Comparison of ENCODE assay signal across 1 cellular context in the genomic region with DNA sequence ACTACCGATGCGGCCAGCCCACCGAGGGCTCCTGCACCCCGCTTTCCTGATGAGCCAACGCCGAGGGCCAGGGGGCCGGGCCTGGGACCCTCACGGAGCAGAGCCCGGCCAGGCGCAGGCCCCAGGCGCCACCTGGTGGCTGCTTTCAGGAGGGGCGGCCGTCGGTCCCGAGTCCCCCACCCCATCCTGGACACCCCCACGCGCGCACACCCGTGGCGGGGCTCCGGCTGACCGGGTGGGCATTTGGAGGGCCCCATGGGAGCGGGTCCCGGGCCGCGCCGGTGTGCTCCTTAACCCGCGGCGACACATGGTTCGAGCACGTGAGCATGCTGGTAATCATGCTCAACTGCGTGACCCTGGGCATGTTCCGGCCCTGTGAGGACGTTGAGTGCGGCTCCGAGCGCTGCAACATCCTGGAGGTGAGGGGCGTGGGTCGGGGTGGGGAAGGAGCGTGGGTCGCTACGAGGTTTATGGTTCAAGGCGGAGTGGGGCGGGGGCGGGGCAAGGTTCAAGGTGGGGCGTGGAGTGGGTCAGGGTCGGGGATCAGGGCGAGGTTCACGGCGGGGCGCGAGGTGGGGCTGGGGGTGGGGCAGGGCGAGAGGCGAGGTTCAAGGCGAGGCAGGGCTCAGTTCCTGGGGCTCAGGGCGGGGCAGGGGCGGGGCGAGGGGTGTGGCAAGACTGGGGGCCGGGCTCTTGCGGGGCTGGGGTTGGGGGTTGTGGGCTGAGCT.
TF ChIP-seq lines count a peak whose summit lies in the region.

No MANE protein-coding gene starts in this region.

TF ChIP-seq in HepG2, 621 proteins besides CTCF, POLR2A, EP300 and RAD21 (continued from another document and continues in another):
- TF ChIP-seq ARID5B (CRISPR knock-in tag; IDR thresholded peaks at IDR 0.05) (no peak), ATM (IDR thresholded peaks at IDR 0.05; ENCODE audit: borderline replicate concordance) (no peak), KDM2A (CRISPR knock-in tag; IDR thresholded peaks at IDR 0.05; ENCODE audit: borderline replicate concordance, low read depth) (0 out of 2 replicates have a peak, but pooled peaks have one; percentile 19), SRF (IDR thresholded peaks at IDR 0.05; ENCODE audit: low read depth, low read length) (no peak), MXI1 (IDR thresholded peaks at IDR 0.05; ENCODE audit: borderline replicate concordance, low read depth, low read length) (no peak), ZMYM3 (CRISPR knock-in tag; IDR thresholded peaks at IDR 0.05) (no peak), NKX3-1 (CRISPR knock-in tag; IDR thresholded peaks at IDR 0.05) (no peak), SMC3 (IDR thresholded peaks at IDR 0.05; ENCODE audit: low read length) (peak; percentile 43; the same call in 1 of the 2 replicates), CREB1 (IDR thresholded peaks at IDR 0.05) (no peak), CREB1 (CRISPR knock-in tag; IDR thresholded peaks at IDR 0.05) (no peak), TARDBP (CRISPR knock-in tag; IDR thresholded peaks at IDR 0.05) (no peak), ZNF788 (CRISPR knock-in tag; IDR thresholded peaks at IDR 0.05; ENCODE audit: borderline replicate concordance) (no peak), ZNF33B (CRISPR knock-in tag; IDR thresholded peaks at IDR 0.05) (no peak), STAG1 (CRISPR knock-in tag; IDR thresholded peaks at IDR 0.05) (peak; percentile 92), SP140L (CRISPR knock-in tag; IDR thresholded peaks at IDR 0.05; ENCODE audit: borderline replicate concordance) (no peak), ZNF558 (CRISPR knock-in tag; IDR thresholded peaks at IDR 0.05; ENCODE audit: borderline replicate concordance) (no peak), BRF2 (CRISPR knock-in tag; IDR thresholded peaks at IDR 0.05) (no peak), FOXP1 (IDR thresholded peaks at IDR 0.05) (no peak), FOXP1 (CRISPR knock-in tag; IDR thresholded peaks at IDR 0.05) (no peak), ZNF260 (CRISPR knock-in tag; IDR thresholded peaks at IDR 0.05; ENCODE audit: borderline replicate concordance, low read depth) (no peak), ATF2 (CRISPR knock-in tag; IDR thresholded peaks at IDR 0.05) (no peak), TAF15 (IDR thresholded peaks at IDR 0.05; ENCODE audit: low read depth, low read length, poor library complexity, severe bottlenecking) (peak; percentile 31), ZBTB4 (CRISPR knock-in tag; IDR thresholded peaks at IDR 0.05; ENCODE audit: borderline replicate concordance) (no peak), CBX5 (CRISPR knock-in tag; IDR thresholded peaks at IDR 0.05; ENCODE audit: borderline replicate concordance) (no peak), XRCC5 (optimal IDR thresholded peaks at IDR 0.05; ENCODE audit: low read length) (peak; percentile 48), ZNF143 (CRISPR knock-in tag; IDR thresholded peaks at IDR 0.05) (no peak), ARID2 (CRISPR knock-in tag; IDR thresholded peaks at IDR 0.05; ENCODE audit: borderline replicate concordance) (no peak), RORA (CRISPR knock-in tag; IDR thresholded peaks at IDR 0.05) (no peak), RFX3 (CRISPR knock-in tag; IDR thresholded peaks at IDR 0.05) (no peak), ZBTB33 (CRISPR knock-in tag; IDR thresholded peaks at IDR 0.05) (no peak)
- TF ChIP-seq, protein P1, sequence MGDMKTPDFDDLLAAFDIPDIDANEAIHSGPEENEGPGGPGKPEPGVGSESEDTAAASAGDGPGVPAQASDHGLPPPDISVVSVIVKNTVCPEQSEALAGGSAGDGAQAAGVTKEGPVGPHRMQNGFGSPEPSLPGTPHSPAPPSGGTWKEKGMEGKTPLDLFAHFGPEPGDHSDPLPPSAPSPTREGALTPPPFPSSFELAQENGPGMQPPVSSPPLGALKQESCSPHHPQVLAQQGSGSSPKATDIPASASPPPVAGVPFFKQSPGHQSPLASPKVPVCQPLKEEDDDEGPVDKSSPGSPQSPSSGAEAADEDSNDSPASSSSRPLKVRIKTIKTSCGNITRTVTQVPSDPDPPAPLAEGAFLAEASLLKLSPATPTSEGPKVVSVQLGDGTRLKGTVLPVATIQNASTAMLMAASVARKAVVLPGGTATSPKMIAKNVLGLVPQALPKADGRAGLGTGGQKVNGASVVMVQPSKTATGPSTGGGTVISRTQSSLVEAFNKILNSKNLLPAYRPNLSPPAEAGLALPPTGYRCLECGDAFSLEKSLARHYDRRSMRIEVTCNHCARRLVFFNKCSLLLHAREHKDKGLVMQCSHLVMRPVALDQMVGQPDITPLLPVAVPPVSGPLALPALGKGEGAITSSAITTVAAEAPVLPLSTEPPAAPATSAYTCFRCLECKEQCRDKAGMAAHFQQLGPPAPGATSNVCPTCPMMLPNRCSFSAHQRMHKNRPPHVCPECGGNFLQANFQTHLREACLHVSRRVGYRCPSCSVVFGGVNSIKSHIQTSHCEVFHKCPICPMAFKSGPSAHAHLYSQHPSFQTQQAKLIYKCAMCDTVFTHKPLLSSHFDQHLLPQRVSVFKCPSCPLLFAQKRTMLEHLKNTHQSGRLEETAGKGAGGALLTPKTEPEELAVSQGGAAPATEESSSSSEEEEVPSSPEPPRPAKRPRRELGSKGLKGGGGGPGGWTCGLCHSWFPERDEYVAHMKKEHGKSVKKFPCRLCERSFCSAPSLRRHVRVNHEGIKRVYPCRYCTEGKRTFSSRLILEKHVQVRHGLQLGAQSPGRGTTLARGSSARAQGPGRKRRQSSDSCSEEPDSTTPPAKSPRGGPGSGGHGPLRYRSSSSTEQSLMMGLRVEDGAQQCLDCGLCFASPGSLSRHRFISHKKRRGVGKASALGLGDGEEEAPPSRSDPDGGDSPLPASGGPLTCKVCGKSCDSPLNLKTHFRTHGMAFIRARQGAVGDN (CRISPR knock-in tag; IDR thresholded peaks at IDR 0.05): 0 out of 2 replicates have a peak, but pooled peaks have one; percentile 25
- TF ChIP-seq, protein P2, sequence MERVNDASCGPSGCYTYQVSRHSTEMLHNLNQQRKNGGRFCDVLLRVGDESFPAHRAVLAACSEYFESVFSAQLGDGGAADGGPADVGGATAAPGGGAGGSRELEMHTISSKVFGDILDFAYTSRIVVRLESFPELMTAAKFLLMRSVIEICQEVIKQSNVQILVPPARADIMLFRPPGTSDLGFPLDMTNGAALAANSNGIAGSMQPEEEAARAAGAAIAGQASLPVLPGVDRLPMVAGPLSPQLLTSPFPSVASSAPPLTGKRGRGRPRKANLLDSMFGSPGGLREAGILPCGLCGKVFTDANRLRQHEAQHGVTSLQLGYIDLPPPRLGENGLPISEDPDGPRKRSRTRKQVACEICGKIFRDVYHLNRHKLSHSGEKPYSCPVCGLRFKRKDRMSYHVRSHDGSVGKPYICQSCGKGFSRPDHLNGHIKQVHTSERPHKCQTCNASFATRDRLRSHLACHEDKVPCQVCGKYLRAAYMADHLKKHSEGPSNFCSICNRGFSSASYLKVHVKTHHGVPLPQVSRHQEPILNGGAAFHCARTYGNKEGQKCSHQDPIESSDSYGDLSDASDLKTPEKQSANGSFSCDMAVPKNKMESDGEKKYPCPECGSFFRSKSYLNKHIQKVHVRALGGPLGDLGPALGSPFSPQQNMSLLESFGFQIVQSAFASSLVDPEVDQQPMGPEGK (CRISPR knock-in tag; IDR thresholded peaks at IDR 0.05): peak; percentile 58
- TF ChIP-seq, protein P3, sequence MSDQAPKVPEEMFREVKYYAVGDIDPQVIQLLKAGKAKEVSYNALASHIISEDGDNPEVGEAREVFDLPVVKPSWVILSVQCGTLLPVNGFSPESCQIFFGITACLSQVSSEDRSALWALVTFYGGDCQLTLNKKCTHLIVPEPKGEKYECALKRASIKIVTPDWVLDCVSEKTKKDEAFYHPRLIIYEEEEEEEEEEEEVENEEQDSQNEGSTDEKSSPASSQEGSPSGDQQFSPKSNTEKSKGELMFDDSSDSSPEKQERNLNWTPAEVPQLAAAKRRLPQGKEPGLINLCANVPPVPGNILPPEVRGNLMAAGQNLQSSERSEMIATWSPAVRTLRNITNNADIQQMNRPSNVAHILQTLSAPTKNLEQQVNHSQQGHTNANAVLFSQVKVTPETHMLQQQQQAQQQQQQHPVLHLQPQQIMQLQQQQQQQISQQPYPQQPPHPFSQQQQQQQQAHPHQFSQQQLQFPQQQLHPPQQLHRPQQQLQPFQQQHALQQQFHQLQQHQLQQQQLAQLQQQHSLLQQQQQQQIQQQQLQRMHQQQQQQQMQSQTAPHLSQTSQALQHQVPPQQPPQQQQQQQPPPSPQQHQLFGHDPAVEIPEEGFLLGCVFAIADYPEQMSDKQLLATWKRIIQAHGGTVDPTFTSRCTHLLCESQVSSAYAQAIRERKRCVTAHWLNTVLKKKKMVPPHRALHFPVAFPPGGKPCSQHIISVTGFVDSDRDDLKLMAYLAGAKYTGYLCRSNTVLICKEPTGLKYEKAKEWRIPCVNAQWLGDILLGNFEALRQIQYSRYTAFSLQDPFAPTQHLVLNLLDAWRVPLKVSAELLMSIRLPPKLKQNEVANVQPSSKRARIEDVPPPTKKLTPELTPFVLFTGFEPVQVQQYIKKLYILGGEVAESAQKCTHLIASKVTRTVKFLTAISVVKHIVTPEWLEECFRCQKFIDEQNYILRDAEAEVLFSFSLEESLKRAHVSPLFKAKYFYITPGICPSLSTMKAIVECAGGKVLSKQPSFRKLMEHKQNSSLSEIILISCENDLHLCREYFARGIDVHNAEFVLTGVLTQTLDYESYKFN (CRISPR knock-in tag; conservative IDR thresholded peaks at IDR 0.05): no peak
